8 cellular contexts compared by ENCODE assay signal in genomic region chr12:89949457-89950195, GRCh38.
DNase-seq lines count a peak whose midpoint lies in the region; ATAC-seq, FAIRE-seq and TF ChIP-seq lines count a peak whose summit lies in the region.

No MANE protein-coding gene starts in this region.

- peak; percentile 8 for FAIRE-seq in kidney (lab: Jason Lieb, UNC)

- no peak for TF ChIP-seq POLR2A in stomach (IDR thresholded peaks at IDR 0.05)

- WGBS in stomach, 5 donors, result 45 to 57% (median 50%) methylated on average over 4 of the region's 4 CpGs

- peaks cover 16% of the 10 kb centered on the region for H3K4me1 Mint-ChIP-seq in activated CD8-positive, alpha-beta memory T cell treated with anti-CD3 and anti-CD28 coated beads, Interleukin-2, amount 10 ng/mL, durations not matched to agents 7 days and 5 days

- H3K27ac ChIP-seq in kidney (ENCODE audit: low read depth in 2 of 2, low read length in 2 of 2), result no peak overlapping the region
- H3K27ac ChIP-seq in stomach, result peak overlapping the region in 3 of 5 donors; percentile 52 to 80 (median 77)

- H3K9me3 ChIP-seq in kidney (ENCODE audit: control insufficient read depth in 1 of 2, low read length in 2 of 2), result no peaks in the 10 kb centered on the region
- no peaks in the 10 kb centered on the region for H3K9me3 ChIP-seq in stomach

- H3K27me3 Mint-ChIP-seq in activated CD8-positive, alpha-beta memory T cell treated with anti-CD3 and anti-CD28 coated beads, Interleukin-2, amount 10 ng/mL, durations not matched to agents 7 days and 5 days, result no peaks in the 10 kb centered on the region

- intact Hi-C loops in kidney (cut with DNase I) (no loop called here), stomach (cut with DNase I; ENCODE audit: low total_unique reads) (no loop called here)

- DNase-seq in activated CD8-positive, alpha-beta memory T cell treated with anti-CD3 and anti-CD28 coated beads, Interleukin-2, amount 10 ng/mL, durations not matched to agents 7 days and 5 days, result peak; percentile 72
- DNase-seq in activated CD8-positive, alpha-beta memory T cell treated with anti-CD3 and anti-CD28 coated beads, Interleukin-2, amount 50 U/mL, for 48 hours, result no peak
- DNase-seq in NCI-H2227 treated with DMSO at 0.1 percent for 48 hours (lab: John Stamatoyannopoulos, UW) (peak; percentile 9), kidney (no peak), stomach (no peak), HPDE6-E6E7 (ENCODE audit: extremely low spot score) (no peak)
- DNase-seq in activated naive CD4-positive, alpha-beta T cell treated with anti-CD3 and anti-CD28 coated beads, Interleukin-2, amount 50 U/mL, for 72 hours (ENCODE audit: low spot score in 2 of 2), result peak in 1 of 2 donors; percentile 43

- H3K36me3 Mint-ChIP-seq in activated CD8-positive, alpha-beta memory T cell treated with anti-CD3 and anti-CD28 coated beads, Interleukin-2, amount 10 ng/mL, durations not matched to agents 7 days and 5 days, result peaks cover 2% of the 10 kb centered on the region
- H3K36me3 Mint-ChIP-seq in activated naive CD4-positive, alpha-beta T cell treated with anti-CD3 and anti-CD28 coated beads, Interleukin-2, amount 50 U/mL, for 72 hours, result no peaks in the 10 kb centered on the region

- peak overlapping the region; percentile 11 for H3K4me3 Mint-ChIP-seq in activated CD8-positive, alpha-beta memory T cell treated with anti-CD3 and anti-CD28 coated beads, Interleukin-2, amount 10 ng/mL, durations not matched to agents 7 days and 5 days

- no peaks in the 10 kb centered on the region for H3K36me3 ChIP-seq in kidney (ENCODE audit: control insufficient read depth in 1 of 2, insufficient read depth in 2 of 2, low read length in 2 of 2)
- no peaks in the 10 kb centered on the region for H3K36me3 ChIP-seq in stomach

- no peak overlapping the region for H3K9ac ChIP-seq in kidney (ENCODE audit: low read length in 2 of 2)

- H3K4me1 ChIP-seq in kidney (ENCODE audit: control insufficient read depth in 1 of 2, insufficient read depth in 1 of 2, low read depth in 1 of 2, low read length in 2 of 2), result no peaks in the 10 kb centered on the region
- H3K4me1 ChIP-seq in stomach, result peaks cover 13 to 44% (median 21%) of the 10 kb centered on the region in 4 donors

- no peaks in the 10 kb centered on the region for H3K27me3 ChIP-seq in stomach

- no peak for TF ChIP-seq EP300 in stomach (IDR thresholded peaks at IDR 0.05)

- no peak overlapping the region for H3K4me3 ChIP-seq in kidney (ENCODE audit: low read length in 2 of 2)
- no peak overlapping the region for H3K4me3 ChIP-seq in stomach

- CTCF ChIA-PET in activated CD8-positive, alpha-beta memory T cell treated with anti-CD3 and anti-CD28 coated beads, Interleukin-2, amount 10 ng/mL, durations not matched to agents 7 days and 5 days (lab: Charles Lee), result interaction anchor here (1.1 to 1.3 kb wide), 2 partner anchors 11 to 190 kb away, joined by 3 to 8 read pairs; no protein-coding TSS in a partner anchor

- TF ChIP-seq CTCF in kidney (IDR thresholded peaks at IDR 0.05; ENCODE audit: borderline replicate concordance, extremely low read depth, insufficient read depth) (no peak), stomach (IDR thresholded peaks at IDR 0.05) (peak in 1 of 7 experiments; percentile 12)

- peak; percentile 93 for ATAC-seq in activated CD8-positive, alpha-beta memory T cell treated with anti-CD3 and anti-CD28 coated beads, Interleukin-2, amount 10 ng/mL, durations not matched to agents 7 days and 5 days
- peak; percentile 85 for ATAC-seq in HG02588 (IDR thresholded peaks at IDR 0.05; ENCODE audit: unreplicated experiment)
- ATAC-seq in activated naive CD4-positive, alpha-beta T cell treated with anti-CD3 and anti-CD28 coated beads, Interleukin-2, amount 50 U/mL, for 72 hours, result peak; percentile 79 to 91

- no peaks in the 10 kb centered on the region for H3K9me3 Mint-ChIP-seq in activated CD8-positive, alpha-beta memory T cell treated with anti-CD3 and anti-CD28 coated beads, Interleukin-2, amount 10 ng/mL, durations not matched to agents 7 days and 5 days (ENCODE audit: low read depth)
- peaks cover 0 to 7% of the 10 kb centered on the region in 2 donors for H3K9me3 Mint-ChIP-seq in activated naive CD4-positive, alpha-beta T cell treated with anti-CD3 and anti-CD28 coated beads, Interleukin-2, amount 50 U/mL, for 72 hours

- peak overlapping the region; percentile 44 for H3K27ac Mint-ChIP-seq in activated CD8-positive, alpha-beta memory T cell treated with anti-CD3 and anti-CD28 coated beads, Interleukin-2, amount 10 ng/mL, durations not matched to agents 7 days and 5 days
- peak overlapping the region in 1 of 2 donors; percentile 23 for H3K27ac Mint-ChIP-seq in activated naive CD4-positive, alpha-beta T cell treated with anti-CD3 and anti-CD28 coated beads, Interleukin-2, amount 50 U/mL, for 72 hours

Comparison
In these comparisons a context has a peak if more than half of its experiments do, and no peak if none do; other contexts are left out.
1. DNase-seq: peak in activated CD8-positive, alpha-beta memory T cell treated with anti-CD3 and anti-CD28 coated beads, Interleukin-2, amount 10 ng/mL, durations not matched to agents 7 days and 5 days (single experiment) and NCI-H2227 treated with DMSO at 0.1 percent for 48 hours (single experiment); none in activated CD8-positive, alpha-beta memory T cell treated with anti-CD3 and anti-CD28 coated beads, Interleukin-2, amount 50 U/mL, for 48 hours (single experiment), kidney (single experiment), stomach (single experiment) and HPDE6-E6E7 (single experiment).
2. H3K27ac ChIP-seq: peak in stomach (3 of 5); none in kidney (0 of 2).
3. Peak in every context shown above with its lines, with median percentiles within 50 percentile points of each other: ATAC-seq.